3 cellular contexts compared by ENCODE assay signal in the genomic region with DNA sequence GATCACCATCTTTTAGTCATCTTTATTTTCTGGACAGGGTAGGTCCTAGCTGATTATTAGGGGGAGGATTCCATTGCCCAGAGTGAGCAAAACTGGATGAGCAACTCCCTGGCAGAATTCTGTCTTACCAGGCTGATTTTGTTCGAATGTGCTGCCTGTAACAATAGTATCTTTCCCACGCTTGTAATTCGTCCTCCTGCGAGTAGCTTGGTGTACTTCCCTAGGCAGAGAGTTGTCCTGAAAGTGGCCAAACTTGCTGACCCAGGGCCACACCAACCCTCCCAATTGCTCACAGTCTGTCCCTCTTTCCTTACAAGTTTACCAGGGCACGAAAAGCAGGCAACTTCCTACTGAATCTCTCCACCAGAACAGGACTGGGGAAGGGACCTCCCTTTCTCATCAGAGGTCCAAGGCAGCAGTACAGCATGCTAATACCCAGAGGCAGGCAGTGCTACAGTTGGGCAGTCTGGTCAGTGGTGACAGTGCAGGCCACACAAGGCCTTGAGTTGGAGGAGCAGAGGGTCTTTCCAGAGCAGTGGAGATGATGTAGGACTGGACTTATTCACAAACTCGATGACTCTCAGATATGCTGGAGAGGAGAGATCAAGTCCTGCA.
TF ChIP-seq lines count a peak whose summit lies in the region.

No MANE protein-coding gene starts in this region.

TF ChIP-seq in SK-N-SH treated with all-trans-retinoic acid at 6 μM for 48 hours, 23 proteins besides CTCF, POLR2A, EP300 and RAD21 (continues in another document):
- TF ChIP-seq GLIS3 (CRISPR knock-in tag; IDR thresholded peaks at IDR 0.05) (no peak), PATZ1 (CRISPR knock-in tag; IDR thresholded peaks at IDR 0.05; ENCODE audit: borderline replicate concordance) (no peak), ZFP3 (CRISPR knock-in tag; IDR thresholded peaks at IDR 0.05) (no peak), ARNTL (CRISPR knock-in tag; IDR thresholded peaks at IDR 0.05; ENCODE audit: borderline replicate concordance, low read depth) (no peak), TCF4 (CRISPR knock-in tag; IDR thresholded peaks at IDR 0.05; ENCODE audit: borderline replicate concordance) (no peak), RARB (CRISPR knock-in tag; IDR thresholded peaks at IDR 0.05) (no peak), PPARA (CRISPR knock-in tag; IDR thresholded peaks at IDR 0.05; ENCODE audit: borderline replicate concordance) (no peak), ZNF565 (CRISPR knock-in tag; conservative IDR thresholded peaks at IDR 0.05; ENCODE audit: low read depth) (no peak), ZNF8 (CRISPR knock-in tag; IDR thresholded peaks at IDR 0.05) (no peak)
- TF ChIP-seq, protein P1, sequence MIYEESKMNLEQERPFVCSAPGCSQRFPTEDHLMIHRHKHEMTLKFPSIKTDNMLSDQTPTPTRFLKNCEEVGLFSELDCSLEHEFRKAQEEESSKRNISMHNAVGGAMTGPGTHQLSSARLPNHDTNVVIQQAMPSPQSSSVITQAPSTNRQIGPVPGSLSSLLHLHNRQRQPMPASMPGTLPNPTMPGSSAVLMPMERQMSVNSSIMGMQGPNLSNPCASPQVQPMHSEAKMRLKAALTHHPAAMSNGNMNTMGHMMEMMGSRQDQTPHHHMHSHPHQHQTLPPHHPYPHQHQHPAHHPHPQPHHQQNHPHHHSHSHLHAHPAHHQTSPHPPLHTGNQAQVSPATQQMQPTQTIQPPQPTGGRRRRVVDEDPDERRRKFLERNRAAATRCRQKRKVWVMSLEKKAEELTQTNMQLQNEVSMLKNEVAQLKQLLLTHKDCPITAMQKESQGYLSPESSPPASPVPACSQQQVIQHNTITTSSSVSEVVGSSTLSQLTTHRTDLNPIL (CRISPR knock-in tag; IDR thresholded peaks at IDR 0.05; ENCODE audit: low read depth): no peak
- TF ChIP-seq, protein P2, sequence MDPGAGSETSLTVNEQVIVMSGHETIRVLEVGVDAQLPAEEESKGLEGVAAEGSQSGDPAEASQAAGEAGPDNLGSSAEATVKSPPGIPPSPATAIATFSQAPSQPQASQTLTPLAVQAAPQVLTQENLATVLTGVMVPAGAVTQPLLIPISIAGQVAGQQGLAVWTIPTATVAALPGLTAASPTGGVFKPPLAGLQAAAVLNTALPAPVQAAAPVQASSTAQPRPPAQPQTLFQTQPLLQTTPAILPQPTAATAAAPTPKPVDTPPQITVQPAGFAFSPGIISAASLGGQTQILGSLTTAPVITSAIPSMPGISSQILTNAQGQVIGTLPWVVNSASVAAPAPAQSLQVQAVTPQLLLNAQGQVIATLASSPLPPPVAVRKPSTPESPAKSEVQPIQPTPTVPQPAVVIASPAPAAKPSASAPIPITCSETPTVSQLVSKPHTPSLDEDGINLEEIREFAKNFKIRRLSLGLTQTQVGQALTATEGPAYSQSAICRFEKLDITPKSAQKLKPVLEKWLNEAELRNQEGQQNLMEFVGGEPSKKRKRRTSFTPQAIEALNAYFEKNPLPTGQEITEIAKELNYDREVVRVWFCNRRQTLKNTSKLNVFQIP (CRISPR knock-in tag; IDR thresholded peaks at IDR 0.05; ENCODE audit: borderline replicate concordance, low read depth): no peak

TF ChIP-seq in SK-N-SH, 30 proteins besides CTCF, POLR2A, EP300 and RAD21:
- TF ChIP-seq GABPA (IDR thresholded peaks at IDR 0.05; ENCODE audit: low read depth): no peak
- no peak for TF ChIP-seq RFX5 (IDR thresholded peaks at IDR 0.05; ENCODE audit: low read length)
- TF ChIP-seq TCF12 (IDR thresholded peaks at IDR 0.05): no peak
- TF ChIP-seq, protein P3, sequence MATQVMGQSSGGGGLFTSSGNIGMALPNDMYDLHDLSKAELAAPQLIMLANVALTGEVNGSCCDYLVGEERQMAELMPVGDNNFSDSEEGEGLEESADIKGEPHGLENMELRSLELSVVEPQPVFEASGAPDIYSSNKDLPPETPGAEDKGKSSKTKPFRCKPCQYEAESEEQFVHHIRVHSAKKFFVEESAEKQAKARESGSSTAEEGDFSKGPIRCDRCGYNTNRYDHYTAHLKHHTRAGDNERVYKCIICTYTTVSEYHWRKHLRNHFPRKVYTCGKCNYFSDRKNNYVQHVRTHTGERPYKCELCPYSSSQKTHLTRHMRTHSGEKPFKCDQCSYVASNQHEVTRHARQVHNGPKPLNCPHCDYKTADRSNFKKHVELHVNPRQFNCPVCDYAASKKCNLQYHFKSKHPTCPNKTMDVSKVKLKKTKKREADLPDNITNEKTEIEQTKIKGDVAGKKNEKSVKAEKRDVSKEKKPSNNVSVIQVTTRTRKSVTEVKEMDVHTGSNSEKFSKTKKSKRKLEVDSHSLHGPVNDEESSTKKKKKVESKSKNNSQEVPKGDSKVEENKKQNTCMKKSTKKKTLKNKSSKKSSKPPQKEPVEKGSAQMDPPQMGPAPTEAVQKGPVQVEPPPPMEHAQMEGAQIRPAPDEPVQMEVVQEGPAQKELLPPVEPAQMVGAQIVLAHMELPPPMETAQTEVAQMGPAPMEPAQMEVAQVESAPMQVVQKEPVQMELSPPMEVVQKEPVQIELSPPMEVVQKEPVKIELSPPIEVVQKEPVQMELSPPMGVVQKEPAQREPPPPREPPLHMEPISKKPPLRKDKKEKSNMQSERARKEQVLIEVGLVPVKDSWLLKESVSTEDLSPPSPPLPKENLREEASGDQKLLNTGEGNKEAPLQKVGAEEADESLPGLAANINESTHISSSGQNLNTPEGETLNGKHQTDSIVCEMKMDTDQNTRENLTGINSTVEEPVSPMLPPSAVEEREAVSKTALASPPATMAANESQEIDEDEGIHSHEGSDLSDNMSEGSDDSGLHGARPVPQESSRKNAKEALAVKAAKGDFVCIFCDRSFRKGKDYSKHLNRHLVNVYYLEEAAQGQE (IDR thresholded peaks at IDR 0.05; ENCODE audit: low read depth, low read length): no peak
- no peak for TF ChIP-seq RXRA (IDR thresholded peaks at IDR 0.05; ENCODE audit: borderline replicate concordance, low read depth)
- no peak for TF ChIP-seq POLR2AphosphoS5 (IDR thresholded peaks at IDR 0.05; ENCODE audit: low read depth, low read length)

TF ChIP-seq in GM12878, 131 proteins besides CTCF, POLR2A, EP300 and RAD21:
- TF ChIP-seq KAT2A (conservative IDR thresholded peaks at IDR 0.05; ENCODE audit: control insufficient read depth, low read depth, low read length) (no peak), MEF2B (IDR thresholded peaks at IDR 0.05; ENCODE audit: partially characterized antibody, poor library complexity, severe bottlenecking) (no peak), ZBED1 (IDR thresholded peaks at IDR 0.05; ENCODE audit: borderline replicate concordance) (no peak), RCOR1 (conservative IDR thresholded peaks at IDR 0.05; ENCODE audit: low read depth, low read length) (no peak), POLR2AphosphoS2 (IDR thresholded peaks at IDR 0.05; ENCODE audit: low read depth, low read length) (no peak), HSF1 (IDR thresholded peaks at IDR 0.05; ENCODE audit: low read depth, low read length) (no peak), CUX1 (IDR thresholded peaks at IDR 0.05; ENCODE audit: insufficient replicate concordance, low read depth, low read length) (no peak), NFIC (IDR thresholded peaks at IDR 0.05; ENCODE audit: low read depth, low read length) (no peak), NKRF (conservative IDR thresholded peaks at IDR 0.05) (no peak), MAX (IDR thresholded peaks at IDR 0.05; ENCODE audit: low read depth, low read length) (no peak)
- TF ChIP-seq, protein P4, sequence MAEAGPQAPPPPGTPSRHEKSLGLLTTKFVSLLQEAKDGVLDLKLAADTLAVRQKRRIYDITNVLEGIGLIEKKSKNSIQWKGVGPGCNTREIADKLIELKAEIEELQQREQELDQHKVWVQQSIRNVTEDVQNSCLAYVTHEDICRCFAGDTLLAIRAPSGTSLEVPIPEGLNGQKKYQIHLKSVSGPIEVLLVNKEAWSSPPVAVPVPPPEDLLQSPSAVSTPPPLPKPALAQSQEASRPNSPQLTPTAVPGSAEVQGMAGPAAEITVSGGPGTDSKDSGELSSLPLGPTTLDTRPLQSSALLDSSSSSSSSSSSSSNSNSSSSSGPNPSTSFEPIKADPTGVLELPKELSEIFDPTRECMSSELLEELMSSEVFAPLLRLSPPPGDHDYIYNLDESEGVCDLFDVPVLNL (IDR thresholded peaks at IDR 0.05; ENCODE audit: low read depth, low read length): no peak
- TF ChIP-seq, protein P5, sequence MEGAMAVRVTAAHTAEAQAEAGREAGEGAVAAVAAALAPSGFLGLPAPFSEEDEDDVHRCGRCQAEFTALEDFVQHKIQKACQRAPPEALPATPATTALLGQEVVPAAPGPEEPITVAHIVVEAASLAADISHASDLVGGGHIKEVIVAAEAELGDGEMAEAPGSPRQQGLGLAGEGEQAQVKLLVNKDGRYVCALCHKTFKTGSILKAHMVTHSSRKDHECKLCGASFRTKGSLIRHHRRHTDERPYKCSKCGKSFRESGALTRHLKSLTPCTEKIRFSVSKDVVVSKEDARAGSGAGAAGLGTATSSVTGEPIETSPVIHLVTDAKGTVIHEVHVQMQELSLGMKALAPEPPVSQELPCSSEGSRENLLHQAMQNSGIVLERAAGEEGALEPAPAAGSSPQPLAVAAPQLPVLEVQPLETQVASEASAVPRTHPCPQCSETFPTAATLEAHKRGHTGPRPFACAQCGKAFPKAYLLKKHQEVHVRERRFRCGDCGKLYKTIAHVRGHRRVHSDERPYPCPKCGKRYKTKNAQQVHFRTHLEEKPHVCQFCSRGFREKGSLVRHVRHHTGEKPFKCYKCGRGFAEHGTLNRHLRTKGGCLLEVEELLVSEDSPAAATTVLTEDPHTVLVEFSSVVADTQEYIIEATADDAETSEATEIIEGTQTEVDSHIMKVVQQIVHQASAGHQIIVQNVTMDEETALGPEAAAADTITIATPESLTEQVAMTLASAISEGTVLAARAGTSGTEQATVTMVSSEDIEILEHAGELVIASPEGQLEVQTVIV (IDR thresholded peaks at IDR 0.05; ENCODE audit: borderline replicate concordance, partially characterized antibody): no peak
- TF ChIP-seq, protein P6, sequence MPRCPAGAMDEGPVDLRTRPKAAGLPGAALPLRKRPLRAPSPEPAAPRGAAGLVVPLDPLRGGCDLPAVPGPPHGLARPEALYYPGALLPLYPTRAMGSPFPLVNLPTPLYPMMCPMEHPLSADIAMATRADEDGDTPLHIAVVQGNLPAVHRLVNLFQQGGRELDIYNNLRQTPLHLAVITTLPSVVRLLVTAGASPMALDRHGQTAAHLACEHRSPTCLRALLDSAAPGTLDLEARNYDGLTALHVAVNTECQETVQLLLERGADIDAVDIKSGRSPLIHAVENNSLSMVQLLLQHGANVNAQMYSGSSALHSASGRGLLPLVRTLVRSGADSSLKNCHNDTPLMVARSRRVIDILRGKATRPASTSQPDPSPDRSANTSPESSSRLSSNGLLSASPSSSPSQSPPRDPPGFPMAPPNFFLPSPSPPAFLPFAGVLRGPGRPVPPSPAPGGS (IDR thresholded peaks at IDR 0.05; ENCODE audit: borderline replicate concordance, insufficient read depth, low read depth, low read length, poor library complexity, severe bottlenecking): no peak
